8 cellular contexts compared by ENCODE assay signal in genomic region chr11:73647459-73648100, GRCh38. TPM values are rescaled to one million over a fixed set of nuclear protein-coding genes. Genes with fewer than 3 reads are reported as not detected.
DNase-seq lines count a peak whose midpoint lies in the region; ATAC-seq and TF ChIP-seq lines count a peak whose summit lies in the region.

No MANE protein-coding gene starts in this region.

- peak overlapping the region; percentile 79 for H3K4me2 ChIP-seq in HCT116 (ENCODE audit: low read length)

- H3K4me1 ChIP-seq in HCT116 (ENCODE audit: control insufficient read depth in 1 of 2, insufficient read depth in 2 of 2, low read length in 2 of 2) (peaks cover 15 to 27% of the 10 kb centered on the region in 2 experiments), right atrium auricular region (no peaks in the 10 kb centered on the region), rectal smooth muscle tissue (ENCODE audit: control insufficient read depth, insufficient read depth, low read length) (no peaks in the 10 kb centered on the region), urinary bladder (ENCODE audit: insufficient read depth) (peaks cover 2% of the 10 kb centered on the region)

- intact Hi-C loops in HCT116 (cut with micrococcal nuclease): no loop called here

- H3K4me3 ChIP-seq in HCT116 (replicated peaks in 1 of 2; ENCODE audit: low read depth in 1 of 2, low read length in 2 of 2) (peak overlapping the region; percentile 48 to 53), right atrium auricular region (peak overlapping the region; percentile 9 to 40), rectal smooth muscle tissue (ENCODE audit: low read length) (peak overlapping the region; percentile 62), urinary bladder (ENCODE audit: low read depth, low read length) (peak overlapping the region; percentile 7)

- H3K9me3 ChIP-seq in HCT116 (ENCODE audit: control insufficient read depth in 1 of 2, insufficient read depth in 1 of 2, low read depth in 1 of 2, low read length in 2 of 2): no peaks in the 10 kb centered on the region
- no peaks in the 10 kb centered on the region for H3K9me3 ChIP-seq in right atrium auricular region

- DNase-seq in DMS153 (lab: John Stamatoyannopoulos, UW) (peak; percentile 95), HCT116 (ENCODE audit: low read depth, low spot score) (peak; percentile 86), NCI-H1417 (lab: John Stamatoyannopoulos, UW) (peak; percentile 94 to 99 (median 98)), T-helper 2 cell (peak; percentile 75 to 95 (median 89)), amygdala (lab: John Stamatoyannopoulos, UW) (peak; percentile 40 to 98 (median 91)), right atrium auricular region (ENCODE audit: low spot score) (peak; percentile 89)

- no peak for TF ChIP-seq POLR2A in HCT116 (IDR thresholded peaks at IDR 0.05; ENCODE audit: borderline replicate concordance, extremely low read depth, insufficient read depth, insufficient read length)

- 0 out of 2 replicates have a peak overlapping the region, but pooled peaks have one; percentile 15 for H3K9ac ChIP-seq in HCT116 (ENCODE audit: low read length)
- no peak overlapping the region for H3K9ac ChIP-seq in rectal smooth muscle tissue (ENCODE audit: low read length)

- POLR2A ChIA-PET in HCT116 (lab: Charles Lee): interaction anchor here (0.6 to 2.2 kb wide), 2 partner anchors 22 to 49 kb away, joined by 4 to 5 read pairs; no protein-coding TSS in a partner anchor

- no peaks in the 10 kb centered on the region for H3K9me2 ChIP-seq in HCT116 (ENCODE audit: insufficient read depth)

- H3K27ac ChIP-seq in HCT116 (ENCODE audit: low read depth, low read length) (peak overlapping the region; percentile 21; the same call in 1 of the 2 replicates), right atrium auricular region (peak overlapping the region in 1 of 2 donors; percentile 43), rectal smooth muscle tissue (ENCODE audit: low read depth, low read length) (no peak overlapping the region), urinary bladder (ENCODE audit: low read depth) (no peak overlapping the region)

- CTCF ChIA-PET in HCT116 (lab: Charles Lee): interaction anchor here (0.6 to 1.8 kb wide), 2 partner anchors 14 to 22 kb away, joined by 3 to 12 read pairs; no protein-coding TSS in a partner anchor

- ATAC-seq in HCT116: peak; percentile 97

- TSS peak; percentile 66 for BruUV-seq in HCT116 (replicated peaks; lab: Mats Ljungman, UMichigan)

- RAD21 ChIA-PET in HCT116 (lab: Charles Lee; ENCODE audit: low non-redundant PET in 1 of 2, low total read pairs in 2 of 2, uncharacterized antibody in 2 of 2, unreplicated experiment in 2 of 2): interaction anchor here in 1 of 2 experiments (1.8 kb wide), 1 partner anchor 22 kb away, joined by 5 read pairs; no protein-coding TSS in a partner anchor

- H3K36me3 ChIP-seq in HCT116 (ENCODE audit: control insufficient read depth in 1 of 2, insufficient read depth in 2 of 2, low read length in 2 of 2) (no peaks in the 10 kb centered on the region), right atrium auricular region (no peaks in the 10 kb centered on the region), rectal smooth muscle tissue (ENCODE audit: control insufficient read depth, insufficient read depth, low read length) (no peaks in the 10 kb centered on the region), urinary bladder (ENCODE audit: insufficient read depth) (no peaks in the 10 kb centered on the region)

- TF ChIP-seq RAD21 in HCT116 (IDR thresholded peaks at IDR 0.05; ENCODE audit: low read depth): no peak

- H3K27me3 ChIP-seq in HCT116 (ENCODE audit: insufficient read depth, low read length) (no peaks in the 10 kb centered on the region), right atrium auricular region (no peaks in the 10 kb centered on the region), rectal smooth muscle tissue (ENCODE audit: control insufficient read depth, insufficient read depth, low read length) (no peaks in the 10 kb centered on the region)

- 12% methylated on average over 23 of the region's 23 CpGs for WGBS in urinary bladder

- TF ChIP-seq CTCF in HCT116 (IDR thresholded peaks at IDR 0.05 in 2 of 3, conservative IDR thresholded peaks at IDR 0.05 in 1 of 3; ENCODE audit: borderline replicate concordance in 1 of 3, insufficient read depth in 1 of 3, low read depth in 2 of 3, low read length in 2 of 3): no peak
- TF ChIP-seq CTCF in right atrium auricular region (IDR thresholded peaks at IDR 0.05): no peak

- peak overlapping the region; percentile 94 for H2AFZ ChIP-seq in HCT116 (ENCODE audit: low read depth, low read length, poor library complexity, severe bottlenecking)

- no peaks in the 10 kb centered on the region for H4K20me1 ChIP-seq in HCT116 (ENCODE audit: insufficient read depth)

- no peaks in the 10 kb centered on the region for H3K79me2 ChIP-seq in HCT116 (ENCODE audit: insufficient read depth, low read length)

TF ChIP-seq in HCT116, 20 proteins besides CTCF, POLR2A, EP300 and RAD21:
- no peak for TF ChIP-seq FOSL1 (IDR thresholded peaks at IDR 0.05; ENCODE audit: low read depth)
- no peak for TF ChIP-seq EZH2 (IDR thresholded peaks at IDR 0.05)
- no peak for TF ChIP-seq TCF7L2 (IDR thresholded peaks at IDR 0.05; ENCODE audit: borderline replicate concordance, extremely low read depth, insufficient read depth, insufficient read length)
- TF ChIP-seq SP1 (IDR thresholded peaks at IDR 0.05; ENCODE audit: low read depth): no peak
- peak; percentile 60 for TF ChIP-seq YY1 (IDR thresholded peaks at IDR 0.05; ENCODE audit: extremely low read depth, insufficient replicate concordance, low read depth, low read length)
- TF ChIP-seq MAX (IDR thresholded peaks at IDR 0.05): no peak

RNA-seq across cellular contexts. Expression of gene PLEKHB1, which starts 1.2 kb away (rescaled TPM):
- total RNA-seq in HCT116 (2021; ENCODE audit: unreplicated experiment) (22.9 TPM), right atrium auricular region (10 to 100 TPM; 13.0 to 23.8 TPM), urinary bladder (1.0 TPM)
- 14.5 and 18.7 TPM in 2 replicates for polyA plus RNA-seq in HCT116 (2012)
- polyA plus RNA-seq in urinary bladder: 3.8 TPM

RNA-seq across cellular contexts. Expression of gene FAM168A, which starts 49.7 kb away (rescaled TPM):
- total RNA-seq in HCT116 (2021; ENCODE audit: unreplicated experiment): 31.5 TPM
- 17.5 and 19.7 TPM in 2 replicates for polyA plus RNA-seq in HCT116 (2012)
- total RNA-seq in right atrium auricular region: 10 to 100 TPM; 30.9 to 40.8 TPM
- 31.4 TPM for total RNA-seq in urinary bladder
- 29.0 TPM for polyA plus RNA-seq in urinary bladder

Comparison
In these comparisons a context has a peak if more than half of its experiments do, and no peak if none do; other contexts are left out.
1. H3K4me3 ChIP-seq: peak in every context shown above with its lines; median percentile 62 in rectal smooth muscle tissue; 50 in HCT116; 24 in right atrium auricular region; 7 in urinary bladder.